ENCODE assay signal across 10 cellular contexts in the genomic region with DNA sequence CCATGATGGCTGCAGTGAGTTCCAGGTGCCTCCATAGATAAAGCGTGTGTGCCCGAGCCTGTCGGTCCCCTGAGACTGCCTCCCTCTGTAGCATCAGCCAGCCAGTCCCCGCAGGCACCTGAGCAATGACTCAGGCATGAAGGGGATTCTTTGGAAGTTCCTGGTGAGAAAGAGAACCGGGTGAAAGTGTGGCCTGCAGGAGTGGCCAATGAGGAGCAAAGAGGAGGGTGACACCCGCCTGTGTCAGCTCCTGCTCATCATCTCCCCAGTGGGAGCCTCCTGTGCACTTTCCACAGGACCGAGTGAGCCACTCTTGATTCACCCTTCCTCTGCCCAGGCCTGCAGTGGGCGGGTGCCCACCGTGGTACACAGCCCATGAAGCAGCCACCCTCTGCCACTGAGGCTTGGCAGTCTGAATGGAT.
DNase-seq lines count a peak whose midpoint lies in the region; ATAC-seq and TF ChIP-seq lines count a peak whose summit lies in the region.
"Had no signal": no experiment of that assay in that cellular context is flagged by ENCODE, and none has a peak within 500 bp of the region (broad histone marks: within the 10 kb centered on the region; RNA-seq: fewer than 3 reads in every experiment).

No MANE protein-coding gene starts in this region.

- H3K79me2 ChIP-seq in PC-3 (ENCODE audit: low read length), result no peaks in the 10 kb centered on the region

- H3K4me2 ChIP-seq in PC-3 (ENCODE audit: low read length), result peak overlapping the region; percentile 53

- H4K20me1 ChIP-seq in PC-3 (ENCODE audit: low read length), result no peaks in the 10 kb centered on the region

- peak overlapping the region; percentile 95 for H3K27ac ChIP-seq in PC-3 (ENCODE audit: low read length)
- H3K27ac ChIP-seq in esophagus (ENCODE audit: low read depth in 2 of 2, low read length in 1 of 2), result peak overlapping the region; percentile 18 to 84
- H3K27ac ChIP-seq: left ventricle myocardium inferior had no signal

- POLR2A ChIA-PET in PC-3 (lab: Charles Lee; ENCODE audit: unreplicated experiment), result no interaction called here

- peak; percentile 79 for ATAC-seq in PC-3

- CTCF ChIA-PET in PC-3 (lab: Charles Lee), result interaction anchor here (0.6 kb wide), 1 partner anchor 42 kb away, joined by 3 read pairs; no protein-coding TSS in a partner anchor

- H3K36me3 ChIP-seq in PC-3 (ENCODE audit: low read depth, low read length), result no peaks in the 10 kb centered on the region
- no peaks in the 10 kb centered on the region for H3K36me3 ChIP-seq in esophagus (ENCODE audit: control insufficient read depth in 2 of 2, insufficient read depth in 2 of 2, low read length in 1 of 2)
- H3K36me3 ChIP-seq in HAP-1 (replicated peaks), result no peaks in the 10 kb centered on the region
- H3K36me3 ChIP-seq: left ventricle myocardium inferior, right lobe of liver had no signal

- 47 to 64% methylated on average over 9 of the region's 9 CpGs for WGBS in esophagus, 2 donors

- peak overlapping the region; percentile 83 for H3K9ac ChIP-seq in PC-3 (ENCODE audit: low read length)

- no peaks in the 10 kb centered on the region for H3K9me3 ChIP-seq in PC-3 (ENCODE audit: low read length)
- H3K9me3 ChIP-seq in esophagus (ENCODE audit: control insufficient read depth in 2 of 2, insufficient read depth in 1 of 2, low read depth in 1 of 2, low read length in 1 of 2), result no peaks in the 10 kb centered on the region
- H3K9me3 ChIP-seq in HAP-1, result no peaks in the 10 kb centered on the region
- H3K9me3 ChIP-seq: left ventricle myocardium inferior, right lobe of liver had no signal

- H2AFZ ChIP-seq in PC-3 (ENCODE audit: low read length), result no peak overlapping the region

- no TSS peak for BruUV-seq in PC-3 (replicated peaks; lab: Mats Ljungman, UMichigan)

- H3K27me3 ChIP-seq in PC-3 (ENCODE audit: low read length) (no peaks in the 10 kb centered on the region), esophagus (ENCODE audit: control insufficient read depth in 1 of 2, insufficient read depth in 2 of 2, low read length in 2 of 2) (no peaks in the 10 kb centered on the region), HAP-1 (ENCODE audit: low read depth) (no peaks in the 10 kb centered on the region)
- H3K27me3 ChIP-seq: right lobe of liver had no signal

- intact Hi-C loops in PC-3 (cut with micrococcal nuclease), result loop anchor here (1.0 kb wide), 1 partner anchor 16 kb away; no protein-coding TSS in a partner anchor

- DNase-seq in GM04504 (ENCODE audit: low read depth) (peak; percentile 42), PC-3 (peak; percentile 99), KBM-7 (no peak), HAP-1 (ENCODE audit: low spot score in 2 of 2) (no peak), NCI-H446 (lab: John Stamatoyannopoulos, UW) (no peak)
- DNase-seq in stimulated activated CD4-positive, alpha-beta T cell treated with anti-CD3 and anti-CD28 coated beads, Interleukin-4, amount 100 ng/mL, for 24 hours, result peak; percentile 17
- DNase-seq: left ventricle myocardium inferior, NCI-H2029, right lobe of liver had no signal

- in situ Hi-C loops in KBM-7 (cut with MboI; ENCODE audit: low pct_unique_long_range_greater_than_20kb, low sequenced_read_pairs) (no loop called here), HAP-1 (cut with MboI; ENCODE audit: low sequenced_read_pairs) (no loop called here)

- peaks cover 45% of the 10 kb centered on the region for H3K4me1 ChIP-seq in PC-3 (ENCODE audit: insufficient read depth, low read length)
- peaks cover 3 to 8% of the 10 kb centered on the region in 2 donors for H3K4me1 ChIP-seq in esophagus (ENCODE audit: control insufficient read depth in 2 of 2, insufficient read depth in 2 of 2, low read length in 1 of 2)
- no peaks in the 10 kb centered on the region for H3K4me1 ChIP-seq in HAP-1

- no peaks in the 10 kb centered on the region for H3K9me2 ChIP-seq in PC-3 (replicated peaks; ENCODE audit: low read length)

- no peak for TF ChIP-seq CTCF in PC-3 (conservative IDR thresholded peaks at IDR 0.05; ENCODE audit: low read depth, low read length)

- peaks cover 21% of the 10 kb centered on the region for H3F3A ChIP-seq in PC-3 (ENCODE audit: low read length, unreplicated experiment)

- H3K4me3 ChIP-seq in PC-3 (ENCODE audit: low read length), result no peak overlapping the region
- H3K4me3 ChIP-seq in esophagus (ENCODE audit: low read depth in 1 of 2, low read length in 2 of 2), result no peak overlapping the region
- H3K4me3 ChIP-seq in HAP-1, result no peak overlapping the region
- H3K4me3 ChIP-seq: left ventricle myocardium inferior, right lobe of liver had no signal

Comparison
In these comparisons a context has a peak if more than half of its experiments do, and no peak if none do; other contexts are left out.
1. DNase-seq: peak in GM04504 (single experiment), PC-3 (single experiment) and stimulated activated CD4-positive, alpha-beta T cell treated with anti-CD3 and anti-CD28 coated beads, Interleukin-4, amount 100 ng/mL, for 24 hours (single experiment); none in KBM-7 (single experiment), HAP-1 (0 of 2) and NCI-H446 (0 of 2).